ENCODE assay signal across 19 cellular contexts in genomic region chr10:58796834-58797233, GRCh38.
DNase-seq lines count a peak whose midpoint lies in the region; ATAC-seq, FAIRE-seq and TF ChIP-seq lines count a peak whose summit lies in the region.
"Had no signal": no experiment of that assay in that cellular context is flagged by ENCODE, and none has a peak within 500 bp of the region (broad histone marks: within the 10 kb centered on the region; RNA-seq: fewer than 3 reads in every experiment).

No MANE protein-coding gene starts in this region.

- H3K27me3 Mint-ChIP-seq in endothelial cell (ENCODE audit: unreplicated experiment), result no peaks in the 10 kb centered on the region
- H3K27me3 Mint-ChIP-seq: CD4-positive, CD25-positive, alpha-beta regulatory T cell had no signal

- H3K27me3 ChIP-seq in RWPE2 (ENCODE audit: insufficient read depth, poor library complexity, severe bottlenecking) (no peaks in the 10 kb centered on the region), neural cell (ENCODE audit: insufficient read depth, low read depth, low read length) (no peaks in the 10 kb centered on the region)

- H3F3A ChIP-seq in neural cell (ENCODE audit: insufficient read depth, low read length, poor library complexity, severe bottlenecking), result no peaks in the 10 kb centered on the region

- H3K4me3 ChIP-seq in RWPE2 (ENCODE audit: severe bottlenecking) (no peak overlapping the region), neural cell (ENCODE audit: low read length) (peak overlapping the region; percentile 57)
- H3K4me3 ChIP-seq: A549 had no signal

- H3K9me3 ChIP-seq in RWPE2 (ENCODE audit: severe bottlenecking) (no peaks in the 10 kb centered on the region), neural cell (ENCODE audit: low read length) (no peaks in the 10 kb centered on the region)
- H3K9me3 ChIP-seq: A549 had no signal

- peaks cover 8% of the 10 kb centered on the region for H3K79me2 ChIP-seq in neural cell (replicated peaks; ENCODE audit: insufficient read depth, low read length)

- H3K4me3 Mint-ChIP-seq in endothelial cell (ENCODE audit: unreplicated experiment), result no peak overlapping the region
- H3K4me3 Mint-ChIP-seq: CD4-positive, CD25-positive, alpha-beta regulatory T cell had no signal

- no peaks in the 10 kb centered on the region for H3K9me2 ChIP-seq in neural cell (ENCODE audit: insufficient read depth, low read length)

- no peak for TF ChIP-seq EP300 in neural cell (conservative IDR thresholded peaks at IDR 0.05; ENCODE audit: poor library complexity, severe bottlenecking)

- H3K4me2 ChIP-seq in neural cell (ENCODE audit: low read length), result peak overlapping the region; percentile 77
- H3K4me2 ChIP-seq: A549 had no signal

- peak overlapping the region; percentile 2 for H3K27ac Mint-ChIP-seq in endothelial cell (ENCODE audit: unreplicated experiment)
- H3K27ac Mint-ChIP-seq: CD4-positive, CD25-positive, alpha-beta regulatory T cell had no signal

- no peak for DNase-seq in D721Med (ENCODE audit: insufficient read length, low spot score)
- DNase-seq in RWPE2 (ENCODE audit: low spot score), result no peak
- no peak for DNase-seq in endothelial cell (ENCODE audit: low spot score)
- DNase-seq in HK-2 (ENCODE audit: unreplicated experiment), result no peak
- no peak for DNase-seq in T-helper 9 cell
- DNase-seq in left lobe of liver (ENCODE audit: low spot score), result no peak
- no peak for DNase-seq in NCI-H2081 (lab: John Stamatoyannopoulos, UW)
- DNase-seq: AML-193; CD4-positive, CD25-positive, alpha-beta regulatory T cell; DMS79 treated with DMSO at 0.1 percent for 48 hours; GF-D8; MM.1S; NCI-H1105 treated with DMSO at 0.1 percent for 48 hours; NCI-H510A treated with DMSO at 0.1 percent for 48 hours; SIG-M5 had no signal

- H3K36me3 ChIP-seq in RWPE2 (ENCODE audit: low read depth) (peaks cover 7% of the 10 kb centered on the region; the same call in 1 of the 2 replicates), neural cell (ENCODE audit: insufficient read depth, low read length) (no peaks in the 10 kb centered on the region)

- no peaks in the 10 kb centered on the region for H3K9me3 Mint-ChIP-seq in endothelial cell (ENCODE audit: unreplicated experiment)

- peaks cover 12% of the 10 kb centered on the region for H3K4me1 ChIP-seq in RWPE2 (ENCODE audit: insufficient read depth, poor library complexity, severe bottlenecking)

- TF ChIP-seq CTCF in D721Med (IDR thresholded peaks at IDR 0.05; ENCODE audit: insufficient read depth, missing control alignments), result no peak
- no peak for TF ChIP-seq CTCF in RWPE2 (IDR thresholded peaks at IDR 0.05; ENCODE audit: poor library complexity, severe bottlenecking)
- TF ChIP-seq CTCF in endothelial cell (IDR thresholded peaks at IDR 0.05; ENCODE audit: unreplicated experiment), result no peak
- TF ChIP-seq CTCF in neural cell (IDR thresholded peaks at IDR 0.05; ENCODE audit: poor library complexity, severe bottlenecking), result no peak

- H3K27ac ChIP-seq in RWPE2 (ENCODE audit: poor library complexity, severe bottlenecking), result peak overlapping the region; percentile 42
- peak overlapping the region; percentile 92 for H3K27ac ChIP-seq in neural cell (ENCODE audit: low read length)
- H3K27ac ChIP-seq: A549 had no signal

- H3K9ac ChIP-seq in neural cell (ENCODE audit: low read length), result peak overlapping the region; percentile 67

- FAIRE-seq in D721Med (lab: Jason Lieb, UNC), result peak; percentile 32
- FAIRE-seq: A549, HepG2, RCC 7860 had no signal

- peaks cover 7% of the 10 kb centered on the region for H3K4me1 Mint-ChIP-seq in endothelial cell (ENCODE audit: unreplicated experiment)
- H3K4me1 Mint-ChIP-seq: CD4-positive, CD25-positive, alpha-beta regulatory T cell had no signal

- ATAC-seq in RWPE2 (ENCODE audit: low read depth) (peak; percentile 52; the same call in 1 of the 3 replicates), left lobe of liver (no peak)
- ATAC-seq: HepG2 had no signal

- peak overlapping the region; percentile 44 for H2AFZ ChIP-seq in neural cell (ENCODE audit: low read depth, low read length)

- no peaks in the 10 kb centered on the region for H4K20me1 ChIP-seq in neural cell (ENCODE audit: insufficient read depth)

- no peak for TF ChIP-seq RAD21 in neural cell (conservative IDR thresholded peaks at IDR 0.05)

- no peaks in the 10 kb centered on the region for H3K36me3 Mint-ChIP-seq in endothelial cell (ENCODE audit: low read depth, unreplicated experiment)
- H3K36me3 Mint-ChIP-seq: CD4-positive, CD25-positive, alpha-beta regulatory T cell had no signal

TF ChIP-seq in neural cell, 6 proteins besides CTCF, POLR2A, EP300 and RAD21:
- TF ChIP-seq REST (IDR thresholded peaks at IDR 0.05; ENCODE audit: borderline replicate concordance) (no peak), POLR2AphosphoS5 (IDR thresholded peaks at IDR 0.05) (no peak), TAF1 (IDR thresholded peaks at IDR 0.05; ENCODE audit: low read depth) (no peak), SMC3 (conservative IDR thresholded peaks at IDR 0.05; ENCODE audit: poor library complexity) (no peak), EZH2 (IDR thresholded peaks at IDR 0.05; ENCODE audit: borderline replicate concordance, insufficient read depth, low read length, poor library complexity, severe bottlenecking) (no peak), MXI1 (conservative IDR thresholded peaks at IDR 0.05; ENCODE audit: poor library complexity, severe bottlenecking) (no peak)
TF ChIP-seq in neural cell: peak in this region for 0.
